In the genomic region with DNA sequence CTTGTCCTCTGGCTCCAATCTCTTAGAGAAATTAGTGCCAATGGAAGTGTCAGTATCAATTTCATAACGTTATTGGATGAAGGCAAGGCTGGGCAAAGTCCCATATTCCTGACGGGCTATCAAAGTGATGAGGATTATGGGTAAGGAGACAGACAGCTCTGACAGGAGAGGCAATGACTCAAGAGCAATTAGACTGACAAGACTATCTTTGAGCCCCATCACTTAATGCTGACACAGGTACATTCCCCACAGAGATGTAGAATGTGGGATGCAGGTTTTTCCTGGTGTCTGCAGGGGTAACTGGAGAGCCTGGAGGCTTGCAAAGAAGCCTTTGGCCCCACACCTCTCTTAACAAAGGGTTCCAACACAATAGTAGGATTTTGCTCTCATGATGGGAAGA, we compare ENCODE assay signal across 24 cellular contexts.
DNase-seq lines count a peak whose midpoint lies in the region; ATAC-seq, FAIRE-seq and TF ChIP-seq lines count a peak whose summit lies in the region.
"Had no signal": no experiment of that assay in that cellular context is flagged by ENCODE, and none has a peak within 500 bp of the region (broad histone marks: within the 10 kb centered on the region; RNA-seq: fewer than 3 reads in every experiment).

No MANE protein-coding gene starts in this region.

- H3K27ac ChIP-seq in A549 (no peak overlapping the region), mesendoderm (ENCODE audit: low read depth, low read length) (no peak overlapping the region), neural progenitor cell (no peak overlapping the region), adrenal gland (no peak overlapping the region)
- H3K27ac ChIP-seq: BLaER1 treated with 17β-estradiol and CSF1 and Interleukin-3, amounts not matched to agents 10 nM and 100 nM; C4-2B had no signal

- H3K27me3 ChIP-seq in H7 (ENCODE audit: control insufficient read depth, insufficient read depth, low read length), result no peaks in the 10 kb centered on the region
- no peaks in the 10 kb centered on the region for H3K27me3 ChIP-seq in mesendoderm (ENCODE audit: insufficient read depth, low read length, poor library complexity)
- no peaks in the 10 kb centered on the region for H3K27me3 ChIP-seq in neural progenitor cell
- peaks cover 5% of the 10 kb centered on the region for H3K27me3 ChIP-seq in adrenal gland
- H3K27me3 ChIP-seq: BLaER1 treated with 17β-estradiol and CSF1 and Interleukin-3, amounts not matched to agents 10 nM and 100 nM had no signal

- TF ChIP-seq POLR2A in A549 (IDR thresholded peaks at IDR 0.05; ENCODE audit: low read length) (no peak), adrenal gland (IDR thresholded peaks at IDR 0.05) (no peak)

- no peak for TF ChIP-seq EP300 in A549 (IDR thresholded peaks at IDR 0.05)

- no peak overlapping the region for H3K4me3 Mint-ChIP-seq in neural progenitor cell
- H3K4me3 Mint-ChIP-seq: B cell; CD4-positive, alpha-beta T cell; CD8-positive, alpha-beta T cell had no signal

- H2BK5ac ChIP-seq in mesendoderm (ENCODE audit: low read length), result no peak overlapping the region

- TF ChIP-seq RAD21 in A549 (conservative IDR thresholded peaks at IDR 0.05 in 1 of 2, IDR thresholded peaks at IDR 0.05 in 1 of 2), result no peak

- no peak overlapping the region for H3K27ac Mint-ChIP-seq in neural progenitor cell
- H3K27ac Mint-ChIP-seq: B cell; CD4-positive, alpha-beta T cell; CD8-positive, alpha-beta T cell had no signal

- TF ChIP-seq CTCF in A549 (IDR thresholded peaks at IDR 0.05) (no peak), neural progenitor cell (IDR thresholded peaks at IDR 0.05) (no peak), adrenal gland (IDR thresholded peaks at IDR 0.05) (no peak)

- H3K56ac ChIP-seq in mesendoderm (ENCODE audit: low read length), result no peak overlapping the region

- no peak overlapping the region for H3K4me3 ChIP-seq in A549
- H3K4me3 ChIP-seq in H7 (ENCODE audit: insufficient read depth, low read depth, low read length), result no peak overlapping the region
- H3K4me3 ChIP-seq in mesendoderm (ENCODE audit: low read length), result no peak overlapping the region
- H3K4me3 ChIP-seq in neural progenitor cell, result no peak overlapping the region
- H3K4me3 ChIP-seq in adrenal gland, result no peak overlapping the region
- H3K4me3 ChIP-seq: BLaER1 treated with 17β-estradiol and CSF1 and Interleukin-3, amounts not matched to agents 10 nM and 100 nM had no signal

- H3K4me1 ChIP-seq in A549, result no peaks in the 10 kb centered on the region; the same call in 2 of the 3 replicates
- no peaks in the 10 kb centered on the region for H3K4me1 ChIP-seq in mesendoderm (ENCODE audit: control insufficient read depth, low read depth, low read length)
- H3K4me1 ChIP-seq in neural progenitor cell, result no peaks in the 10 kb centered on the region
- H3K4me1 ChIP-seq in adrenal gland (replicated peaks in 1 of 2), result no peaks in the 10 kb centered on the region
- H3K4me1 ChIP-seq: BLaER1 treated with 17β-estradiol and CSF1 and Interleukin-3, amounts not matched to agents 10 nM and 100 nM; Caco-2 had no signal

- no peak overlapping the region for H2AFZ ChIP-seq in neural progenitor cell (replicated peaks)

- H3K36me3 Mint-ChIP-seq in neural progenitor cell, result no peaks in the 10 kb centered on the region
- H3K36me3 Mint-ChIP-seq: CD8-positive, alpha-beta T cell had no signal

- FAIRE-seq in A549 (lab: Jason Lieb, UNC), result no peak
- FAIRE-seq: A204.1, D721Med, G401.6, GM12891, GM19239 had no signal

- H2AK5ac ChIP-seq in mesendoderm (ENCODE audit: low read length), result no peak overlapping the region

- no peak overlapping the region for H2BK120ac ChIP-seq in mesendoderm (ENCODE audit: low read depth, low read length)

- H3K27me3 Mint-ChIP-seq in neural progenitor cell (ENCODE audit: insufficient read depth, low read depth), result peaks cover 3% of the 10 kb centered on the region
- H3K27me3 Mint-ChIP-seq: B cell had no signal

- no peak for ATAC-seq in A549
- ATAC-seq: CD8-positive, alpha-beta T cell had no signal

- no peak overlapping the region for H3K4ac ChIP-seq in mesendoderm (ENCODE audit: low read depth, low read length)

- H3K4me2 ChIP-seq in A549 (no peak overlapping the region), mesendoderm (ENCODE audit: low read length) (no peak overlapping the region), neural progenitor cell (no peak overlapping the region)
- H3K4me2 ChIP-seq: BLaER1 treated with 17β-estradiol and CSF1 and Interleukin-3, amounts not matched to agents 10 nM and 100 nM had no signal

- H3K4me1 Mint-ChIP-seq in neural progenitor cell, result no peaks in the 10 kb centered on the region
- H3K4me1 Mint-ChIP-seq: B cell had no signal

- POLR2A ChIA-PET in A549 (lab: Yijun Ruan, JAX), result no interaction called here

- CTCF ChIA-PET in A549 (lab: Yijun Ruan, JAX), result interaction anchor here (1.2 kb wide), 1 partner anchor 199 kb away, joined by 4 read pairs; no protein-coding TSS in a partner anchor

- intact Hi-C loops in adrenal gland (cut with DNase I), result no loop called here

- H3K9me3 Mint-ChIP-seq in neural progenitor cell, result no peaks in the 10 kb centered on the region
- H3K9me3 Mint-ChIP-seq: CD4-positive, alpha-beta T cell; CD8-positive, alpha-beta T cell had no signal

- H4K20me1 ChIP-seq in neural progenitor cell (ENCODE audit: low read depth), result no peaks in the 10 kb centered on the region
- H4K20me1 ChIP-seq: BLaER1 treated with 17β-estradiol and CSF1 and Interleukin-3, amounts not matched to agents 10 nM and 100 nM had no signal

- 17% methylated on average over 2 of the region's 2 CpGs for WGBS in A549 (ENCODE audit: missing lambda C conversion rate)
- no CpG with 5 or more reads among the region's 2 CpGs for WGBS in mesendoderm (ENCODE audit: extremely low coverage, insufficient coverage, low lambda C conversion rate)
- 64 to 75% (median 69%) methylated on average over 2 of the region's 2 CpGs for WGBS in adrenal gland, 4 donors

- no peaks in the 10 kb centered on the region for H3K9me3 ChIP-seq in A549
- no peaks in the 10 kb centered on the region for H3K9me3 ChIP-seq in neural progenitor cell (ENCODE audit: low read depth)
- no peaks in the 10 kb centered on the region for H3K9me3 ChIP-seq in adrenal gland (replicated peaks in 1 of 3)
- H3K9me3 ChIP-seq: BLaER1 treated with 17β-estradiol and CSF1 and Interleukin-3, amounts not matched to agents 10 nM and 100 nM; Caco-2 had no signal

- no peaks in the 10 kb centered on the region for H3K79me1 ChIP-seq in mesendoderm (ENCODE audit: low read length)

- DNase-seq in A549 (ENCODE audit: low read depth in 1 of 2, low spot score in 1 of 2) (no peak), H7 (peak; percentile 35), mesendoderm (peak; percentile 36), neural progenitor cell (ENCODE audit: low spot score) (peak; percentile 18), adrenal gland (no peak), kidney tubule cell (ENCODE audit: low spot score) (no peak)
- no peak for DNase-seq in stimulated activated CD4-positive, alpha-beta T cell treated with anti-CD3 and anti-CD28 coated beads, Interleukin-2, amount 100 ng/mL, for 24 hours
- no peak for DNase-seq in activated CD4-positive, CD25-positive, alpha-beta regulatory T cell (lab: John Stamatoyannopoulos, UW)
- DNase-seq: 8988T; AML-193; Caco-2; Calu3; CD4-positive, alpha-beta T cell; CD8-positive, alpha-beta T cell; DMS79 treated with DMSO at 0.1 percent for 48 hours; GF-D8 had no signal

- no peak overlapping the region for H2BK15ac ChIP-seq in mesendoderm (replicated peaks; ENCODE audit: low read depth)

- H3K23ac ChIP-seq in mesendoderm (ENCODE audit: low read length), result no peak overlapping the region

- no peak overlapping the region for H4K5ac ChIP-seq in mesendoderm (ENCODE audit: low read length)

- H3F3A ChIP-seq in neural progenitor cell (ENCODE audit: low read depth), result no peaks in the 10 kb centered on the region

- H3K9ac ChIP-seq in mesendoderm (ENCODE audit: low read length), result no peak overlapping the region
- no peak overlapping the region for H3K9ac ChIP-seq in neural progenitor cell
- H3K9ac ChIP-seq: BLaER1 treated with 17β-estradiol and CSF1 and Interleukin-3, amounts not matched to agents 10 nM and 100 nM had no signal

- H3K36me3 ChIP-seq in H7 (replicated peaks; ENCODE audit: control insufficient read depth, insufficient read depth, low read length), result no peaks in the 10 kb centered on the region
- no peaks in the 10 kb centered on the region for H3K36me3 ChIP-seq in mesendoderm (ENCODE audit: control insufficient read depth, insufficient read depth, low read length)
- no peaks in the 10 kb centered on the region for H3K36me3 ChIP-seq in neural progenitor cell
- H3K36me3 ChIP-seq in adrenal gland (replicated peaks in 1 of 2), result no peaks in the 10 kb centered on the region
- H3K36me3 ChIP-seq: BLaER1 treated with 17β-estradiol and CSF1 and Interleukin-3, amounts not matched to agents 10 nM and 100 nM had no signal

- H4K8ac ChIP-seq in mesendoderm (ENCODE audit: low read depth, low read length), result no peak overlapping the region

- no peak overlapping the region for H3K18ac ChIP-seq in mesendoderm (ENCODE audit: low read length)

- H3K79me2 ChIP-seq in mesendoderm (ENCODE audit: control insufficient read depth, insufficient read depth, low read length) (no peaks in the 10 kb centered on the region), neural progenitor cell (ENCODE audit: low read depth) (no peaks in the 10 kb centered on the region)

TF ChIP-seq in A549, 52 proteins besides CTCF, POLR2A, EP300 and RAD21:
- TF ChIP-seq HEYL (CRISPR knock-in tag; IDR thresholded peaks at IDR 0.05) (no peak), FOXS1 (CRISPR knock-in tag; IDR thresholded peaks at IDR 0.05) (no peak), NFE2L2 (conservative IDR thresholded peaks at IDR 0.05; ENCODE audit: low read length) (no peak), RNF2 (IDR thresholded peaks at IDR 0.05; ENCODE audit: borderline replicate concordance, low read depth) (no peak), NR3C1 (IDR thresholded peaks at IDR 0.05) (no peak), KDM5A (IDR thresholded peaks at IDR 0.05) (no peak), MAFK (IDR thresholded peaks at IDR 0.05; ENCODE audit: partially characterized antibody) (peak; percentile 25)

Comparison
In these comparisons a context has a peak if more than half of its experiments do, and no peak if none do; other contexts are left out.
1. DNase-seq: peak in H7 (single experiment), mesendoderm (single experiment) and neural progenitor cell (single experiment); none in A549 (0 of 2), stimulated activated CD4-positive, alpha-beta T cell treated with anti-CD3 and anti-CD28 coated beads, Interleukin-2, amount 100 ng/mL, for 24 hours (0 of 2), activated CD4-positive, CD25-positive, alpha-beta regulatory T cell (0 of 4), adrenal gland (0 of 7) and kidney tubule cell (single experiment).